Comparison of ENCODE assay signal across 1 cellular context in the genomic region with DNA sequence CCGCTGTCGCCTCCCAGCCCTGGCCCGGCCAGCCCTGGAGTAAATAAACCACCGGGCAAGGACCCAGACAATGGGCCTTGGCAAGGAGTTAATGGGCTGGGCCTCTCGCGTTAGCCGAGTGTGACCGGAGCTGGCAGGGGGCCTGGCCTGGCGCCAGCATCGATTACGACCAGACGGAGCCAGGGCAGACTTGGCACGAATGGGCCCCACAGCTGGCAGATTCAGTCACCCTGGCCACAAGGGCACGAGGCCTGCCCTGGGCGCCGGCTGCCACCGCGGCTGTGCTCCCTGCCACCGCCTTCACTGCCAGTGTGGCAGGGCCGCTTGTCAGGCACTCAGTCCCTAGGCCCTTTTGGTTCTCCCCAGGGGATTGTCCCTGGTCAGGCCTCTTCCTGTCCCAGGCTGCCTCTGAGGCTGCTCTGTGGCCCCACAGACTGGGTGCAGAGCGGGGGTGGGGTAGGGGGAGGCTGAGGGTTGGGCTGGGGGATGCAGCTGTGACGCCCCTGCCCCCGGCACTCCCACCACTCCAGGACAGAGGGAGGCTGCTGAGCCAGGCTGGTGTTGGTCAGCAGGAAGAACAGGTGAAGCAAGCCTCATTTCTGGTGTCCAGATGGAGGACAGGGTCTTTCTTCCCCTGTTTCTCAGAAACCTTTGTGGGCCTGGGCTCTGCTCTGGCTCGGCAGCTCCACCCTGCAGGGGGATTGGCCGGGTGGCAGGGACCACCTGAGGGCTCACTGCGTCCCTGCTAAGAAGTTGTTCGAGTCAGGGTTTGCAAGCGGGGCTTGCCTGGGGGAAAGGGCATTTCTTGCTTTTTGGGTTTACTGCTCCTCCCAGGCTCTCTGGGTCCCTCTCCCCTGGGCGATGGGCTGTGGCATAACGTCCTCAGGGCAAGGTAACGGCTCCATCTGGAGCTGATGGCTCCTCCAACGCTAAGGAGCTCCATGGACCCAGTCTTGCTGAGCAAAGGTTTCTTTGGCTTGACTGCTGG.
TF ChIP-seq lines count a peak whose summit lies in the region.

No MANE protein-coding gene starts in this region.

TF ChIP-seq in HEK293, 187 proteins besides CTCF, POLR2A, EP300 and RAD21 (continued from another document):
- TF ChIP-seq ZNF670 (tag by site-specific recombination; IDR thresholded peaks at IDR 0.05; ENCODE audit: low read depth) (no peak), ZNF677 (tag by site-specific recombination; IDR thresholded peaks at IDR 0.05) (no peak), YY2 (tag by site-specific recombination; IDR thresholded peaks at IDR 0.05) (no peak), PRDM2 (tag by site-specific recombination; IDR thresholded peaks at IDR 0.05; ENCODE audit: borderline replicate concordance) (no peak), ZNF211 (tag by site-specific recombination; IDR thresholded peaks at IDR 0.05; ENCODE audit: low read depth) (no peak), ZNF155 (tag by site-specific recombination; IDR thresholded peaks at IDR 0.05) (no peak), OSR2 (tag by site-specific recombination; IDR thresholded peaks at IDR 0.05) (peak; percentile 47), KLF10 (tag by site-specific recombination; IDR thresholded peaks at IDR 0.05) (0 out of 2 replicates have a peak, but pooled peaks have one; percentile 22), ZNF558 (tag by site-specific recombination; IDR thresholded peaks at IDR 0.05) (no peak), PRDM1 (tag by site-specific recombination; IDR thresholded peaks at IDR 0.05) (no peak), ZNF248 (tag by site-specific recombination; IDR thresholded peaks at IDR 0.05) (no peak), ZNF629 (tag by site-specific recombination; IDR thresholded peaks at IDR 0.05) (0 out of 2 replicates have a peak, but pooled peaks have one; percentile 45), ZNF324 (tag by site-specific recombination; IDR thresholded peaks at IDR 0.05) (peak; percentile 57; the same call in 1 of the 2 replicates), ZBTB1 (tag by site-specific recombination; IDR thresholded peaks at IDR 0.05) (no peak), ZNF621 (tag by site-specific recombination; IDR thresholded peaks at IDR 0.05) (no peak), ZNF580 (tag by site-specific recombination; IDR thresholded peaks at IDR 0.05) (no peak), ZNF561 (tag by site-specific recombination; IDR thresholded peaks at IDR 0.05; ENCODE audit: borderline replicate concordance) (no peak), ZNF585B (tag by site-specific recombination; IDR thresholded peaks at IDR 0.05) (no peak), HOXD13 (CRISPR knock-in tag; IDR thresholded peaks at IDR 0.05; ENCODE audit: borderline replicate concordance) (no peak), ZXDB (tag by site-specific recombination; IDR thresholded peaks at IDR 0.05) (peak; percentile 81), ZSCAN30 (tag by site-specific recombination; IDR thresholded peaks at IDR 0.05) (peak; percentile 56; the same call in 1 of the 2 replicates), GLIS1 (tag by site-specific recombination; IDR thresholded peaks at IDR 0.05) (peak; percentile 90), ZNF600 (tag by site-specific recombination; IDR thresholded peaks at IDR 0.05) (peak; percentile 75)
- TF ChIP-seq, protein P1, sequence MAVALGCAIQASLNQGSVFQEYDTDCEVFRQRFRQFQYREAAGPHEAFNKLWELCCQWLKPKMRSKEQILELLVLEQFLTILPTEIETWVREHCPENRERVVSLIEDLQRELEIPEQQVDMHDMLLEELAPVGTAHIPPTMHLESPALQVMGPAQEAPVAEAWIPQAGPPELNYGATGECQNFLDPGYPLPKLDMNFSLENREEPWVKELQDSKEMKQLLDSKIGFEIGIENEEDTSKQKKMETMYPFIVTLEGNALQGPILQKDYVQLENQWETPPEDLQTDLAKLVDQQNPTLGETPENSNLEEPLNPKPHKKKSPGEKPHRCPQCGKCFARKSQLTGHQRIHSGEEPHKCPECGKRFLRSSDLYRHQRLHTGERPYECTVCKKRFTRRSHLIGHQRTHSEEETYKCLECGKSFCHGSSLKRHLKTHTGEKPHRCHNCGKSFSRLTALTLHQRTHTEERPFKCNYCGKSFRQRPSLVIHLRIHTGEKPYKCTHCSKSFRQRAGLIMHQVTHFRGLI (tag by site-specific recombination; IDR thresholded peaks at IDR 0.05) = 0 out of 2 replicates have a peak, but pooled peaks have one; percentile 24
